In genomic region chr16:58126451-58126968, GRCh38 we compare ENCODE assay signal across 10 cellular contexts. TPM values are rescaled to one million over a fixed set of nuclear protein-coding genes. Genes with fewer than 3 reads are reported as not detected.
DNase-seq lines count a peak whose midpoint lies in the region; FAIRE-seq and TF ChIP-seq lines count a peak whose summit lies in the region.
"Had no signal": no experiment of that assay in that cellular context is flagged by ENCODE, and none has a peak within 500 bp of the region (broad histone marks: within the 10 kb centered on the region; RNA-seq: fewer than 3 reads in every experiment).

No MANE protein-coding gene starts in this region.

- H4K20me1 ChIP-seq in GM23248 (ENCODE audit: insufficient read depth): peaks cover 5% of the 10 kb centered on the region; the same call in 1 of the 2 replicates
- no peaks in the 10 kb centered on the region for H4K20me1 ChIP-seq in fibroblast of lung (ENCODE audit: control insufficient read depth, extremely low read depth, insufficient read depth, low read length)

- H3K9me2 ChIP-seq in GM23248 (ENCODE audit: insufficient read depth): no peaks in the 10 kb centered on the region

- H3K4me3 ChIP-seq in GM23248: peak overlapping the region; percentile 93
- H3K4me3 ChIP-seq in SJSA1: no peak overlapping the region
- H3K4me3 ChIP-seq in fibroblast of lung (replicated peaks in 1 of 4; ENCODE audit: control extremely low read depth in 1 of 4, insufficient read depth in 1 of 4, low read depth in 3 of 4, low read length in 4 of 4): peak overlapping the region; percentile 70 to 95 (median 90)
- H3K4me3 ChIP-seq in sigmoid colon: peak overlapping the region in 3 of 4 donors; percentile 73 to 85 (median 83)

- no peak for TF ChIP-seq POLR2A in sigmoid colon (IDR thresholded peaks at IDR 0.05)

- no peaks in the 10 kb centered on the region for H3K27me3 ChIP-seq in GM23248 (replicated peaks; ENCODE audit: insufficient read depth)
- H3K27me3 ChIP-seq in SJSA1 (replicated peaks): no peaks in the 10 kb centered on the region
- H3K27me3 ChIP-seq in fibroblast of lung (ENCODE audit: control insufficient read depth, insufficient read depth, low read length): no peaks in the 10 kb centered on the region
- H3K27me3 ChIP-seq in sigmoid colon: no peaks in the 10 kb centered on the region

- H3K27ac ChIP-seq in GM23248: peak overlapping the region; percentile 95
- H3K27ac ChIP-seq in SJSA1: peak overlapping the region; percentile 13
- peak overlapping the region; percentile 86 for H3K27ac ChIP-seq in fibroblast of lung (ENCODE audit: insufficient read depth, low read length)
- peak overlapping the region; percentile 89 to 95 (median 92) for H3K27ac ChIP-seq in sigmoid colon

- H3K4me1 ChIP-seq in GM23248 (ENCODE audit: insufficient read depth): peaks cover 48% of the 10 kb centered on the region
- peaks cover 27% of the 10 kb centered on the region for H3K4me1 ChIP-seq in SJSA1 (replicated peaks)
- peaks cover 6% of the 10 kb centered on the region for H3K4me1 ChIP-seq in fibroblast of lung (ENCODE audit: control insufficient read depth, extremely low read depth, insufficient read depth, low read length)
- peaks cover 0 to 64% (median 54%) of the 10 kb centered on the region in 4 donors for H3K4me1 ChIP-seq in sigmoid colon

- H2AFZ ChIP-seq in GM23248 (no peak overlapping the region), fibroblast of lung (ENCODE audit: low read length) (no peak overlapping the region)

- DNase-seq in GM23248 (peak; percentile 31), SJSA1 (ENCODE audit: low read depth in 1 of 2, low spot score in 2 of 2) (no peak), fibroblast of lung (ENCODE audit: low read depth in 2 of 2) (no peak), sigmoid colon (no peak), NCI-H187 (lab: John Stamatoyannopoulos, UW) (no peak), D721Med (ENCODE audit: insufficient read length, low spot score) (no peak), RKO (ENCODE audit: low spot score) (no peak), frontal cortex (ENCODE audit: low spot score in 2 of 2) (no peak)
- DNase-seq: NCI-H1417 treated with DMSO at 0.1 percent for 48 hours; stimulated activated CD4-positive, alpha-beta T cell treated with anti-CD3 and anti-CD28 coated beads, Interleukin-1b, Interleukin-23, amount 100 ng/mL, for 48 hours had no signal

- FAIRE-seq in D721Med (lab: Jason Lieb, UNC) (no peak), frontal cortex (lab: Jason Lieb, UNC) (no peak)

- TF ChIP-seq CTCF in fibroblast of lung (conservative IDR thresholded peaks at IDR 0.05 in 1 of 2, IDR thresholded peaks at IDR 0.05 in 1 of 2; ENCODE audit: low read depth in 1 of 2, low read length in 2 of 2): peak in 1 of 2 donors; percentile 2
- no peak for TF ChIP-seq CTCF in sigmoid colon (IDR thresholded peaks at IDR 0.05)
- TF ChIP-seq CTCF in D721Med (IDR thresholded peaks at IDR 0.05; ENCODE audit: insufficient read depth, missing control alignments): no peak

- H3K9ac ChIP-seq in GM23248 (peak overlapping the region; percentile 95), fibroblast of lung (ENCODE audit: insufficient read depth, low read length) (peak overlapping the region; percentile 52)

- in situ Hi-C loops in GM23248 (cut with MboI): no loop called here

- H3F3A ChIP-seq in GM23248 (ENCODE audit: insufficient read depth): peaks cover 42% of the 10 kb centered on the region

- intact Hi-C loops in sigmoid colon (cut with DNase I): loop anchor here (5.0 to 10.0 kb wide), 5 partner anchors 71 to 1192 kb away; partner anchors contain the start of genes CSNK2A2, HERPUD1, KATNB1 and KIFC3

- no peaks in the 10 kb centered on the region for H3K36me3 ChIP-seq in GM23248 (ENCODE audit: low read depth)
- H3K36me3 ChIP-seq in SJSA1: peaks cover 20% of the 10 kb centered on the region
- H3K36me3 ChIP-seq in fibroblast of lung (ENCODE audit: control insufficient read depth, insufficient read depth, low read length): no peaks in the 10 kb centered on the region
- H3K36me3 ChIP-seq in sigmoid colon: no peaks in the 10 kb centered on the region

- 7 to 8% methylated on average over 4 of the region's 4 CpGs for WGBS in GM23248 (ENCODE audit: low coverage in 1 of 2, low lambda C conversion rate in 2 of 2, missing lambda C conversion rate in 2 of 2), 2 experiments
- 61 to 66% methylated on average over 4 of the region's 4 CpGs for WGBS in sigmoid colon, 2 donors

- H3K4me2 ChIP-seq in GM23248 (ENCODE audit: unreplicated experiment) (peak overlapping the region; percentile 96), fibroblast of lung (ENCODE audit: extremely low read depth, insufficient read depth, low read length) (peak overlapping the region; percentile 86)

- no peaks in the 10 kb centered on the region for H3K9me3 ChIP-seq in GM23248 (ENCODE audit: low read depth)
- H3K9me3 ChIP-seq in SJSA1 (replicated peaks): no peaks in the 10 kb centered on the region
- no peaks in the 10 kb centered on the region for H3K9me3 ChIP-seq in fibroblast of lung (ENCODE audit: control insufficient read depth, insufficient read depth, low read depth, low read length)
- no peaks in the 10 kb centered on the region for H3K9me3 ChIP-seq in sigmoid colon

- no peak for TF ChIP-seq EP300 in sigmoid colon (IDR thresholded peaks at IDR 0.05)

- peaks cover 71% of the 10 kb centered on the region for H3K79me2 ChIP-seq in GM23248 (ENCODE audit: insufficient read depth)
- peaks cover 51% of the 10 kb centered on the region for H3K79me2 ChIP-seq in fibroblast of lung (ENCODE audit: control insufficient read depth, insufficient read depth, low read length)

RNA-seq across cellular contexts. Expression of gene CFAP20, which starts 2.7 kb away (rescaled TPM):
- total RNA-seq in GM23248 (2014; rRNA removed; shearing (Covaris generic)): 33.4 and 77.2 TPM in 2 replicates
- 49.5 and 50.7 TPM in 2 replicates for polyA plus RNA-seq in GM23248 (2016; fragmentation: Nextera tagmentation; extraction: Ambion mirVana)
- 103 and 114 TPM in 2 replicates for total RNA-seq in SJSA1 (2014; rRNA removed; shearing (Covaris generic))
- 23.4 and 29.2 TPM in 2 replicates for total RNA-seq in fibroblast of lung
- polyA plus RNA-seq in fibroblast of lung: 30.2 and 33.2 TPM in 2 replicates
- 22.8 and 31.8 TPM in 2 replicates for polyA plus RNA-seq in fibroblast of lung (2012)
- polyA minus RNA-seq in fibroblast of lung (ENCODE audit: low replicate concordance): 20.3 and 22.2 TPM in 2 replicates
- 10 to 100 TPM; 11.9 to 42.5 (median 26.6) TPM for total RNA-seq in sigmoid colon
- 10 to 100 TPM; 17.4 to 30.1 (median 28.3) TPM for polyA plus RNA-seq in sigmoid colon
- 93.8 TPM for total RNA-seq in frontal cortex

Comparison
In these comparisons a context has a peak if more than half of its experiments do, and no peak if none do; other contexts are left out.
1. H3K27ac ChIP-seq: peak in every context shown above with its lines; median percentile 95 in GM23248; 92 in sigmoid colon; 86 in fibroblast of lung; 13 in SJSA1.